8 cellular contexts compared by ENCODE assay signal in the genomic region with DNA sequence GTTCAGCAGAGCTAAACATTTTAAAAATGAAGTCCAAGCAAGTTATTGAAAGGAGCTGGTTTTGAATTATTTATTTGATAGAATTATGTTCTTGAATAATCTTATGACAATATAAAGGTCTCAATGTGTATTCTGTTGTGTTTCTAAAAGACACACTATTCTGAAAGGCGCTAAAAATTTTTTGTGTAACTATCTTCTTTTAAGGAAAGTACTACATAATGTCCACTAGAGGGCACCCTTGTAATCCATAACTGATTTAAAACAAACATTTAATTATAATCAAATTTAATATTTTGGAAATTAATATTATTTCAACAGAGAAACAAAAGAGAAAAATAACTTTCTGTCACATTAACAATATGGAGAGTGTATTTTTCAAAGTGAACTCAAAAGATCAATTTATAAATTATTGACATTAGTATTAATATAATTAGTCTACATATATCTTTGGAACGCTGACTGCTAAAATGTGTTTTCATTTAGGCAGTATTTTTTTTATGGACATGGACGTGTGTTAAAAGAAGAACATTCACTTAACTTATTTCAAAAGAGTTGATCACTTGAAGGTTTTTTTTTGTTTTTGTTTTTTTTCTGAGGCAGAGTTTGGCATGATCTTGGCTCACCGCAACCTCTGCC.
DNase-seq lines count a peak whose midpoint lies in the region; ATAC-seq, FAIRE-seq and TF ChIP-seq lines count a peak whose summit lies in the region.

No MANE protein-coding gene starts in this region.

- no peak for ATAC-seq in GM18907 (IDR thresholded peaks at IDR 0.05; ENCODE audit: unreplicated experiment)
- no peak for ATAC-seq in HG02870 (IDR thresholded peaks at IDR 0.05; ENCODE audit: unreplicated experiment)

- H3K4me3 ChIP-seq in right atrium auricular region = no peak overlapping the region
- H3K4me3 ChIP-seq in astrocyte (ENCODE audit: insufficient read depth, low read depth, low read length) = no peak overlapping the region
- no peak overlapping the region for H3K4me3 ChIP-seq in liver (ENCODE audit: low read depth in 1 of 3, low read length in 3 of 3)

- intact Hi-C loops in cardiac septum (cut with DNase I) = no loop called here

- no peaks in the 10 kb centered on the region for H3K27me3 Mint-ChIP-seq in astrocyte (ENCODE audit: low read depth, unreplicated experiment)

- H3K9ac ChIP-seq in astrocyte (ENCODE audit: low read length) (no peak overlapping the region), liver (ENCODE audit: low read depth in 1 of 2, low read length in 2 of 2) (no peak overlapping the region)

- peak; percentile 64 to 68 for TF ChIP-seq RAD21 in liver (IDR thresholded peaks at IDR 0.05)

- no peaks in the 10 kb centered on the region for H3K27me3 ChIP-seq in right atrium auricular region
- no peaks in the 10 kb centered on the region for H3K27me3 ChIP-seq in astrocyte (ENCODE audit: insufficient read depth, low read length)
- H3K27me3 ChIP-seq in liver (ENCODE audit: control insufficient read depth in 4 of 4, insufficient read depth in 4 of 4, low read length in 3 of 4) = no peaks in the 10 kb centered on the region

- no peaks in the 10 kb centered on the region for H3K79me2 ChIP-seq in astrocyte (ENCODE audit: insufficient read depth, low read length)

- FAIRE-seq in astrocyte (lab: Jason Lieb, UNC) = no peak

- no peaks in the 10 kb centered on the region for H3K4me1 Mint-ChIP-seq in astrocyte (ENCODE audit: low read depth, unreplicated experiment)

- H3K4me1 ChIP-seq in right atrium auricular region (no peaks in the 10 kb centered on the region), astrocyte (ENCODE audit: insufficient read depth, low read length) (no peaks in the 10 kb centered on the region), liver (ENCODE audit: control insufficient read depth in 4 of 4, insufficient read depth in 4 of 4, low read length in 3 of 4) (no peaks in the 10 kb centered on the region)

- no peak overlapping the region for H3K4me3 Mint-ChIP-seq in astrocyte (ENCODE audit: unreplicated experiment)

- no peaks in the 10 kb centered on the region for H3K9me3 Mint-ChIP-seq in astrocyte (ENCODE audit: unreplicated experiment)

- no peaks in the 10 kb centered on the region for H3K36me3 Mint-ChIP-seq in astrocyte (ENCODE audit: low read depth, unreplicated experiment)

- 62% methylated on average over 4 of the region's 4 CpGs for WGBS in liver

- H3K27ac ChIP-seq in right atrium auricular region (no peak overlapping the region), astrocyte (ENCODE audit: low read depth, low read length) (no peak overlapping the region), liver (ENCODE audit: low read depth in 1 of 2, low read length in 2 of 2) (no peak overlapping the region)

- no peak overlapping the region for H3K4me2 ChIP-seq in astrocyte (ENCODE audit: low read length)

- no peaks in the 10 kb centered on the region for H4K20me1 ChIP-seq in astrocyte (ENCODE audit: insufficient read depth, low read length)

- no peaks in the 10 kb centered on the region for H3K36me3 ChIP-seq in right atrium auricular region
- H3K36me3 ChIP-seq in astrocyte (ENCODE audit: insufficient read depth, low read length) = no peaks in the 10 kb centered on the region
- H3K36me3 ChIP-seq in liver (ENCODE audit: control insufficient read depth in 4 of 4, insufficient read depth in 3 of 4, low read depth in 1 of 4, low read length in 3 of 4) = no peaks in the 10 kb centered on the region

- H2AFZ ChIP-seq in astrocyte (ENCODE audit: low read depth, low read length) = no peak overlapping the region

- H3K9me3 ChIP-seq in right atrium auricular region (no peaks in the 10 kb centered on the region), astrocyte (ENCODE audit: insufficient read depth, low read depth, low read length) (no peaks in the 10 kb centered on the region), liver (ENCODE audit: control insufficient read depth in 4 of 4, low read length in 3 of 4) (no peaks in the 10 kb centered on the region)

- H3K27ac Mint-ChIP-seq in astrocyte (ENCODE audit: unreplicated experiment) = no peak overlapping the region

- DNase-seq in right atrium auricular region (ENCODE audit: low spot score) = no peak
- DNase-seq in cardiac septum (ENCODE audit: low spot score) = no peak
- DNase-seq in NCI-H1417 (lab: John Stamatoyannopoulos, UW) = peak in 2 of 3 experiments; percentile 33 to 60
- DNase-seq in astrocyte (ENCODE audit: low read depth) = peak; percentile 4
- DNase-seq in NCI-H774 (lab: John Stamatoyannopoulos, UW) = no peak

- TF ChIP-seq CTCF in right atrium auricular region (IDR thresholded peaks at IDR 0.05) = peak; percentile 53 to 76
- TF ChIP-seq CTCF in astrocyte (IDR thresholded peaks at IDR 0.05; ENCODE audit: insufficient read depth, low read depth, low read length) = peak; percentile 42
- TF ChIP-seq CTCF in liver (IDR thresholded peaks at IDR 0.05; ENCODE audit: low read depth, low read length, missing input control) = peak; percentile 50

TF ChIP-seq in liver, 16 proteins besides CTCF, POLR2A, EP300 and RAD21:
- TF ChIP-seq FOXA2 (IDR thresholded peaks at IDR 0.05) (no peak), EGR1 (IDR thresholded peaks at IDR 0.05; ENCODE audit: low read depth in 2 of 2) (no peak), YY1 (IDR thresholded peaks at IDR 0.05) (no peak), JUND (IDR thresholded peaks at IDR 0.05) (no peak), HNF4A (conservative IDR thresholded peaks at IDR 0.05) (no peak), NR2F2 (IDR thresholded peaks at IDR 0.05) (no peak), GABPA (IDR thresholded peaks at IDR 0.05 in 1 of 2, conservative IDR thresholded peaks at IDR 0.05 in 1 of 2) (no peak), FOXA1 (IDR thresholded peaks at IDR 0.05) (no peak)
- TF ChIP-seq, protein P1, sequence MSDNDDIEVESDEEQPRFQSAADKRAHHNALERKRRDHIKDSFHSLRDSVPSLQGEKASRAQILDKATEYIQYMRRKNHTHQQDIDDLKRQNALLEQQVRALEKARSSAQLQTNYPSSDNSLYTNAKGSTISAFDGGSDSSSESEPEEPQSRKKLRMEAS (IDR thresholded peaks at IDR 0.05) = no peak
- TF ChIP-seq, protein P2, sequence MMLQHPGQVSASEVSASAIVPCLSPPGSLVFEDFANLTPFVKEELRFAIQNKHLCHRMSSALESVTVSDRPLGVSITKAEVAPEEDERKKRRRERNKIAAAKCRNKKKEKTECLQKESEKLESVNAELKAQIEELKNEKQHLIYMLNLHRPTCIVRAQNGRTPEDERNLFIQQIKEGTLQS (IDR thresholded peaks at IDR 0.05) = no peak

Comparison
In these comparisons a context has a peak if more than half of its experiments do, and no peak if none do; other contexts are left out.
1. DNase-seq: peak in NCI-H1417 (2 of 3) and astrocyte (single experiment); none in right atrium auricular region (single experiment), cardiac septum (single experiment) and NCI-H774 (single experiment).
2. Peak in every context shown above with its lines, with median percentiles within 50 percentile points of each other: CTCF ChIP-seq.